Comparison of ENCODE assay signal across 7 cellular contexts in genomic region chr3:186589115-186589514, GRCh38. TPM values are rescaled to one million over a fixed set of nuclear protein-coding genes. Genes with fewer than 3 reads are reported as not detected.
A peak's percentile ranks its signal among the peaks of the same experiment; 100 is the strongest.
DNase-seq lines count a peak whose midpoint lies in the region; ATAC-seq lines count a peak whose summit lies in the region.
"Had no signal": no experiment of that assay in that cellular context is flagged by ENCODE, and none has a peak within 500 bp of the region (broad histone marks: within the 10 kb centered on the region; RNA-seq: fewer than 3 reads in every experiment).

No MANE protein-coding gene starts in this region.

- POLR2A ChIA-PET in CD8-positive, alpha-beta memory T cell (lab: Charles Lee), result no interaction called here

- CTCF ChIA-PET in CD8-positive, alpha-beta memory T cell (lab: Charles Lee), result interaction anchor here (0.6 to 2.9 kb wide), 2 partner anchors 25 to 229 kb away, joined by 3 to 10 read pairs; no protein-coding TSS in a partner anchor

- H3K9me3 Mint-ChIP-seq in CD8-positive, alpha-beta memory T cell, result no peaks in the 10 kb centered on the region

- H3K4me2 ChIP-seq in GM23248 (ENCODE audit: unreplicated experiment), result no peak overlapping the region

- ATAC-seq in left lobe of liver (peak; percentile 74), GM18870 (IDR thresholded peaks at IDR 0.05; ENCODE audit: unreplicated experiment) (no peak), HG03442 (IDR thresholded peaks at IDR 0.05; ENCODE audit: unreplicated experiment) (no peak)

- in situ Hi-C loops in GM23248 (cut with MboI), result no loop called here

- DNase-seq in GM23248 (peak; percentile 61), SK-N-MC (ENCODE audit: low read depth, low spot score) (no peak), left lobe of liver (ENCODE audit: low spot score) (no peak)
- DNase-seq in CD8-positive, alpha-beta memory T cell, result no peak
- DNase-seq: retina had no signal

- H3K27me3 ChIP-seq in GM23248 (replicated peaks; ENCODE audit: insufficient read depth), result no peaks in the 10 kb centered on the region
- H3K27me3 ChIP-seq in CD8-positive, alpha-beta memory T cell (ENCODE audit: insufficient read depth, low read length, poor library complexity, severe bottlenecking), result no peaks in the 10 kb centered on the region

- WGBS in GM23248 (ENCODE audit: low coverage in 1 of 2, low lambda C conversion rate in 2 of 2, missing lambda C conversion rate in 2 of 2), 2 experiments, result 24 to 29% methylated on average over 3 of the region's 3 CpGs

- no peaks in the 10 kb centered on the region for H3K9me2 ChIP-seq in GM23248 (ENCODE audit: insufficient read depth)

- no peaks in the 10 kb centered on the region for H3K27me3 Mint-ChIP-seq in CD8-positive, alpha-beta memory T cell

- H3K36me3 ChIP-seq in GM23248 (ENCODE audit: low read depth) (peaks cover 16% of the 10 kb centered on the region), SK-N-MC (ENCODE audit: insufficient read depth, low read length) (peaks cover 20% of the 10 kb centered on the region)
- peaks cover 15% of the 10 kb centered on the region for H3K36me3 ChIP-seq in CD8-positive, alpha-beta memory T cell (ENCODE audit: insufficient read depth, low read length)

- H3K27ac ChIP-seq in GM23248 (no peak overlapping the region), SK-N-MC (no peak overlapping the region)
- no peak overlapping the region for H3K27ac ChIP-seq in CD8-positive, alpha-beta memory T cell (ENCODE audit: low read depth, low read length)

- no peak overlapping the region for H2AFZ ChIP-seq in GM23248

- H4K20me1 ChIP-seq in GM23248 (ENCODE audit: insufficient read depth), result no peaks in the 10 kb centered on the region

- no peaks in the 10 kb centered on the region for H3K79me2 ChIP-seq in GM23248 (ENCODE audit: insufficient read depth)

- no peaks in the 10 kb centered on the region for H3K9me3 ChIP-seq in GM23248 (ENCODE audit: low read depth)
- no peaks in the 10 kb centered on the region for H3K9me3 ChIP-seq in SK-N-MC (ENCODE audit: low read depth, low read length)
- no peaks in the 10 kb centered on the region for H3K9me3 ChIP-seq in CD8-positive, alpha-beta memory T cell (ENCODE audit: low read length)

- H3F3A ChIP-seq in GM23248 (ENCODE audit: insufficient read depth), result peaks cover 22% of the 10 kb centered on the region

- H3K4me3 ChIP-seq in GM23248 (no peak overlapping the region), SK-N-MC (no peak overlapping the region)
- no peak overlapping the region for H3K4me3 ChIP-seq in CD8-positive, alpha-beta memory T cell (ENCODE audit: low read length)

- H3K27ac Mint-ChIP-seq in CD8-positive, alpha-beta memory T cell, result no peak overlapping the region

- H3K9ac ChIP-seq in GM23248, result no peak overlapping the region
- H3K9ac ChIP-seq in SK-N-MC (ENCODE audit: insufficient read length), result peak overlapping the region; percentile 16

- H3K4me1 Mint-ChIP-seq in CD8-positive, alpha-beta memory T cell, result peaks cover 7 to 18% (median 9%) of the 10 kb centered on the region in 3 donors

- H3K4me3 Mint-ChIP-seq in CD8-positive, alpha-beta memory T cell, result no peak overlapping the region

- H3K4me1 ChIP-seq in GM23248 (ENCODE audit: insufficient read depth), result peaks cover 10% of the 10 kb centered on the region; the same call in 1 of the 2 replicates
- H3K4me1 ChIP-seq in CD8-positive, alpha-beta memory T cell (ENCODE audit: insufficient read depth, low read length), result no peaks in the 10 kb centered on the region

- H3K36me3 Mint-ChIP-seq in CD8-positive, alpha-beta memory T cell, result peaks cover 0 to 22% (median 14%) of the 10 kb centered on the region in 3 donors

RNA-seq across cellular contexts. Expression of gene DNAJB11, which starts 18.6 kb away (rescaled TPM):
- 63.2 and 65.9 TPM in 2 replicates for total RNA-seq in GM23248 (2014; rRNA removed; shearing (Covaris generic))
- polyA plus RNA-seq in GM23248 (2016; fragmentation: Nextera tagmentation; extraction: Ambion mirVana), result 99.3 and 102 TPM in 2 replicates
- 35.3 TPM for total RNA-seq in left lobe of liver
- 10 to 100 TPM; 62.7 to 65.6 TPM for total RNA-seq in CD8-positive, alpha-beta memory T cell
- polyA plus RNA-seq in CD8-positive, alpha-beta memory T cell, result 48.9 TPM

RNA-seq across cellular contexts. Expression of gene TBCCD1, which starts 22.0 kb away (rescaled TPM):
- 14.6 and 17.7 TPM in 2 replicates for total RNA-seq in GM23248 (2014; rRNA removed; shearing (Covaris generic))
- 15.6 and 16.3 TPM in 2 replicates for polyA plus RNA-seq in GM23248 (2016; fragmentation: Nextera tagmentation; extraction: Ambion mirVana)
- 6.4 TPM for total RNA-seq in left lobe of liver
- total RNA-seq in CD8-positive, alpha-beta memory T cell, result 10 to 100 TPM; 17.6 to 18.3 TPM
- 26.0 TPM for polyA plus RNA-seq in CD8-positive, alpha-beta memory T cell

RNA-seq across cellular contexts. Expression of gene AHSG, which starts 23.7 kb away (rescaled TPM):
- not detected in 2 replicates for total RNA-seq in GM23248 (2014; rRNA removed; shearing (Covaris generic))
- polyA plus RNA-seq in GM23248 (2016; fragmentation: Nextera tagmentation; extraction: Ambion mirVana), result not detected in 2 replicates
- total RNA-seq in left lobe of liver, result 763 TPM
- not detected for total RNA-seq in CD8-positive, alpha-beta memory T cell
- not detected for polyA plus RNA-seq in CD8-positive, alpha-beta memory T cell

RNA-seq across cellular contexts. Expression of gene CRYGS, which starts 44.9 kb away (rescaled TPM):
- total RNA-seq in GM23248 (2014; rRNA removed; shearing (Covaris generic)), result 0.63 and 0.76 TPM in 2 replicates
- 0.49 and 1.3 TPM in 2 replicates for polyA plus RNA-seq in GM23248 (2016; fragmentation: Nextera tagmentation; extraction: Ambion mirVana)
- total RNA-seq in left lobe of liver, result 2.6 TPM
- total RNA-seq in CD8-positive, alpha-beta memory T cell, result 1 to 10 TPM; 2.7 to 3.0 TPM
- polyA plus RNA-seq in CD8-positive, alpha-beta memory T cell, result not detected

RNA-seq across cellular contexts. Expression of gene FETUB, which starts 51.1 kb away (rescaled TPM):
- total RNA-seq in GM23248 (2014; rRNA removed; shearing (Covaris generic)), result not detected in 2 replicates
- polyA plus RNA-seq in GM23248 (2016; fragmentation: Nextera tagmentation; extraction: Ambion mirVana), result not detected in 2 replicates
- 49.9 TPM for total RNA-seq in left lobe of liver
- total RNA-seq in CD8-positive, alpha-beta memory T cell, result not detected
- polyA plus RNA-seq in CD8-positive, alpha-beta memory T cell, result not detected

Comparison
In these comparisons a context has a peak if more than half of its experiments do, and no peak if none do; other contexts are left out.
1. RNA of gene AHSG, which starts 23.7 kb away (total RNA-seq): 763 TPM in left lobe of liver (single experiment); not detected in CD8-positive, alpha-beta memory T cell and not detected in GM23248; every median in the first group is over 100 times any median in the second.